In genomic region chrX:15816886-15817285, GRCh38 we compare ENCODE assay signal across 10 cellular contexts. TPM values are rescaled to one million over a fixed set of nuclear protein-coding genes. Genes with fewer than 3 reads are reported as not detected.
A peak's percentile ranks its signal among the peaks of the same experiment; 100 is the strongest.
DNase-seq lines count a peak whose midpoint lies in the region; ATAC-seq and TF ChIP-seq lines count a peak whose summit lies in the region.
"Had no signal": no experiment of that assay in that cellular context is flagged by ENCODE, and none has a peak within 500 bp of the region (broad histone marks: within the 10 kb centered on the region; RNA-seq: fewer than 3 reads in every experiment).

No MANE protein-coding gene starts in this region.

- H3K4me3 ChIP-seq in heart right ventricle, result no peak overlapping the region
- H3K4me3 ChIP-seq: breast epithelium had no signal

- peaks cover 0 to 15% (median 0%) of the 10 kb centered on the region in 9 donors for H3K4me1 ChIP-seq in heart right ventricle
- H3K4me1 ChIP-seq: breast epithelium had no signal

- ATAC-seq in sciatic nerve (no peak), HG03280 (IDR thresholded peaks at IDR 0.05; ENCODE audit: unreplicated experiment) (no peak), heart right ventricle (no peak)

- peaks cover 0 to 100% (median 0%) of the 10 kb centered on the region in 9 donors for H3K36me3 ChIP-seq in heart right ventricle
- H3K36me3 ChIP-seq: breast epithelium had no signal

- peak overlapping the region in 2 of 10 donors; percentile 10 to 59 for H3K27ac ChIP-seq in heart right ventricle
- H3K27ac ChIP-seq: breast epithelium, C4-2B had no signal

- H3K27me3 ChIP-seq in heart right ventricle, result no peaks in the 10 kb centered on the region
- H3K27me3 ChIP-seq: breast epithelium had no signal

- no peaks in the 10 kb centered on the region for H3K9me3 ChIP-seq in heart right ventricle
- H3K9me3 ChIP-seq: breast epithelium had no signal

- intact Hi-C loops in sciatic nerve (cut with DNase I) (no loop called here), heart right ventricle (cut with DNase I) (no loop called here)

- 40 to 46% methylated on average over 4 of the region's 4 CpGs for WGBS in heart right ventricle, 2 donors

- no peak for TF ChIP-seq CTCF in heart right ventricle (IDR thresholded peaks at IDR 0.05)

- DNase-seq in stimulated activated CD4-positive, alpha-beta T cell treated with anti-CD3 and anti-CD28 coated beads, Interleukin-15, amount 100 ng/mL, for 24 hours, result peak; percentile 40
- no peak for DNase-seq in stimulated activated CD4-positive, alpha-beta T cell treated with anti-CD3 and anti-CD28 coated beads, Interleukin-4, amount 100 ng/mL, for 1 hour
- peak; percentile 1 to 9 for DNase-seq in activated CD4-positive, alpha-beta T cell treated with anti-CD3 and anti-CD28 coated beads, Interleukin-2, amount 50 U/mL, for 4 hours
- DNase-seq in fibroblast of peridontal ligament (ENCODE audit: extremely low read depth) (peak; percentile 30), sciatic nerve (ENCODE audit: low spot score) (no peak), C1 segment of cervical spinal cord (lab: John Stamatoyannopoulos, UW) (no peak), heart right ventricle (no peak)

RNA-seq across cellular contexts. Expression of gene ZRSR2, which starts 26.6 kb away (rescaled TPM):
- total RNA-seq in sciatic nerve, result 17.7 TPM
- total RNA-seq in heart right ventricle, result 1 to 10 TPM; 6.3 to 9.9 (median 7.4) TPM
- 10 to 100 TPM in 1 of 2 donors, 1 to 10 TPM in 1; 8.6 to 25.3 TPM for polyA plus RNA-seq in heart right ventricle

RNA-seq across cellular contexts. Expression of gene AP1S2, which starts 37.7 kb away (rescaled TPM):
- 71.9 TPM for total RNA-seq in sciatic nerve
- 100 to 1,000 TPM; 112 to 191 (median 131) TPM for total RNA-seq in heart right ventricle
- 10 to 100 TPM; 47.4 to 60.2 TPM for polyA plus RNA-seq in heart right ventricle

Comparison
In these comparisons a context has a peak if more than half of its experiments do, and no peak if none do; other contexts are left out.
1. DNase-seq: peak in stimulated activated CD4-positive, alpha-beta T cell treated with anti-CD3 and anti-CD28 coated beads, Interleukin-15, amount 100 ng/mL, for 24 hours (single experiment), activated CD4-positive, alpha-beta T cell treated with anti-CD3 and anti-CD28 coated beads, Interleukin-2, amount 50 U/mL, for 4 hours (2 of 2) and fibroblast of peridontal ligament (single experiment); none in stimulated activated CD4-positive, alpha-beta T cell treated with anti-CD3 and anti-CD28 coated beads, Interleukin-4, amount 100 ng/mL, for 1 hour (single experiment), sciatic nerve (single experiment), C1 segment of cervical spinal cord (0 of 14) and heart right ventricle (0 of 2).